Comparison of ENCODE assay signal across 22 cellular contexts in genomic region chr5:179295778-179296149, GRCh38. TPM values are rescaled to one million over a fixed set of nuclear protein-coding genes. Genes with fewer than 3 reads are reported as not detected.
"Had no signal": no experiment of that assay in that cellular context is flagged by ENCODE, and none has a peak within 500 bp of the region (broad histone marks: within the 10 kb centered on the region; RNA-seq: fewer than 3 reads in every experiment).

No MANE protein-coding gene starts in this region.

- H3K27me3 ChIP-seq: esophagus squamous epithelium, gastroesophageal sphincter, neutrophil, pancreas, right lobe of liver, stomach, testis, upper lobe of left lung had no signal

- FAIRE-seq: pancreas, small intestine, TTC549 had no signal

- DNase-seq: activated CD4-positive, alpha-beta T cell treated with anti-CD3 and anti-CD28 coated beads for 1 hour; activated CD4-positive, alpha-beta T cell treated with anti-CD3 and anti-CD28 coated beads, Interleukin-2, amount 50 U/mL, for 1 hour; activated T-cell treated with anti-CD3 and anti-CD28 coated beads, Interleukin-2, amount 50 U/mL, for 1 hour; caudate nucleus; esophagus squamous epithelium; midbrain; natural killer cell; small intestine; stimulated activated CD4-positive, alpha-beta T cell treated with anti-CD3 and anti-CD28 coated beads, Interleukin-15, amount 100 ng/mL, for 24 hours; stomach; T-cell; testis; upper lobe of left lung; WERI-Rb-1 had no signal

- H3K9me3 ChIP-seq: esophagus squamous epithelium, neutrophil, pancreas, right lobe of liver, testis had no signal

- ATAC-seq: activated naive CD4-positive, alpha-beta T cell treated with anti-CD3 and anti-CD28 coated beads, Interleukin-2, amount 50 U/mL, for 72 hours; gastroesophageal sphincter; natural killer cell; pancreas; stimulated activated memory B cell treated with anti-CD40 and anti-IgM and Interleukin-4, amounts not matched to agents 10 μg/mL and 1 μg/mL and 100 μg/mL, for 72 hours; T-cell had no signal

- H3K36me3 ChIP-seq: esophagus squamous epithelium, gastroesophageal sphincter, neutrophil, pancreas, right lobe of liver, stomach, upper lobe of left lung, WERI-Rb-1 had no signal

- H3K4me3 ChIP-seq: esophagus squamous epithelium, gastroesophageal sphincter, pancreas, right lobe of liver, stomach, testis, upper lobe of left lung had no signal

- H3K27ac ChIP-seq: esophagus squamous epithelium, neutrophil, pancreas, testis, upper lobe of left lung, WERI-Rb-1 had no signal

- H3K4me1 ChIP-seq: pancreas, right lobe of liver, upper lobe of left lung had no signal

RNA-seq across cellular contexts. Expression of gene ADAMTS2, which starts 49.5 kb away (rescaled TPM):
- total RNA-seq: activated naive CD4-positive, alpha-beta T cell treated with anti-CD3 and anti-CD28 coated beads, Interleukin-2, amount 50 U/mL, for 72 hours; pulmonary artery endothelial cell had no signal
